Comparison of ENCODE assay signal across 32 cellular contexts in genomic region chr16:3518292-3518982, GRCh38. TPM values are rescaled to one million over a fixed set of nuclear protein-coding genes. Genes with fewer than 3 reads are reported as not detected.
"Had no signal": no experiment of that assay in that cellular context is flagged by ENCODE, and none has a peak within 500 bp of the region (broad histone marks: within the 10 kb centered on the region; RNA-seq: fewer than 3 reads in every experiment).

No MANE protein-coding gene starts in this region.

- H3K4me3 Mint-ChIP-seq: central memory CD8-positive, alpha-beta T cell; dendritic cell treated with granulocyte-macrophage colony-stimulating factor and Interleukin-4, amounts not matched to agents 40 ng/mL and 50 ng/mL, for 4 days; endodermal cell; stimulated activated memory B cell treated with anti-CD40 and anti-IgM and Interleukin-4, amounts not matched to agents 10 μg/mL and 1 μg/mL and 100 μg/mL, for 72 hours had no signal

- H3K9me3 ChIP-seq: esophagus muscularis mucosa, heart right ventricle, left ventricle myocardium inferior, mucosa of descending colon, ovary, prostate gland, sigmoid colon, stomach, thyroid gland, upper lobe of left lung, vagina had no signal

- H3K9me3 Mint-ChIP-seq: central memory CD8-positive, alpha-beta T cell; dendritic cell treated with granulocyte-macrophage colony-stimulating factor and Interleukin-4, amounts not matched to agents 40 ng/mL and 50 ng/mL, for 4 days; endodermal cell; stimulated activated memory B cell treated with anti-CD40 and anti-IgM and Interleukin-4, amounts not matched to agents 10 μg/mL and 1 μg/mL and 100 μg/mL, for 72 hours had no signal

- H3K4me1 Mint-ChIP-seq: endodermal cell; stimulated activated memory B cell treated with anti-CD40 and anti-IgM and Interleukin-4, amounts not matched to agents 10 μg/mL and 1 μg/mL and 100 μg/mL, for 72 hours had no signal

- H3K27ac ChIP-seq: esophagus muscularis mucosa, heart right ventricle, left ventricle myocardium inferior, ovary, prostate gland, thyroid gland, upper lobe of left lung, vagina had no signal

- H3K27ac Mint-ChIP-seq: dendritic cell treated with granulocyte-macrophage colony-stimulating factor and Interleukin-4, amounts not matched to agents 40 ng/mL and 50 ng/mL, for 4 days; stimulated activated memory B cell treated with anti-CD40 and anti-IgM and Interleukin-4, amounts not matched to agents 10 μg/mL and 1 μg/mL and 100 μg/mL, for 72 hours had no signal

- H3K36me3 ChIP-seq: ovary had no signal

- H3K4me3 ChIP-seq: esophagus muscularis mucosa, heart right ventricle, left ventricle myocardium inferior, lung, mucosa of descending colon, ovary, prostate gland, sigmoid colon, stomach, thyroid gland, upper lobe of left lung, vagina had no signal

- H3K27me3 Mint-ChIP-seq: central memory CD8-positive, alpha-beta T cell; dendritic cell treated with granulocyte-macrophage colony-stimulating factor and Interleukin-4, amounts not matched to agents 40 ng/mL and 50 ng/mL, for 4 days; stimulated activated memory B cell treated with anti-CD40 and anti-IgM and Interleukin-4, amounts not matched to agents 10 μg/mL and 1 μg/mL and 100 μg/mL, for 72 hours had no signal

- H3K27me3 ChIP-seq: esophagus muscularis mucosa, heart right ventricle, ovary, sigmoid colon, stomach, thyroid gland, upper lobe of left lung, vagina had no signal

- H3K4me1 ChIP-seq: heart right ventricle, left ventricle myocardium inferior, prostate gland, stomach, thyroid gland, upper lobe of left lung, vagina had no signal

- ATAC-seq: heart right ventricle; mucosa of descending colon; stimulated activated memory B cell treated with anti-CD40 and anti-IgM and Interleukin-4, amounts not matched to agents 10 μg/mL and 1 μg/mL and 100 μg/mL, for 72 hours had no signal

- DNase-seq: activated CD4-positive, alpha-beta T cell treated with anti-CD3 and anti-CD28 coated beads for 4 hours; activated CD4-positive, alpha-beta T cell treated with anti-CD3 and anti-CD28 coated beads, Interleukin-2, amount 50 U/mL, for 48 hours; activated CD4-positive, CD25-positive, alpha-beta regulatory T cell; activated CD8-positive, alpha-beta memory T cell treated with anti-CD3 and anti-CD28 coated beads for 24 hours; activated gamma-delta T cell treated with Interleukin-2 at 50 U/mL for 16 hours; activated naive CD4-positive, alpha-beta T cell treated with anti-CD3 and anti-CD28 coated beads, Interleukin-2, amount 50 U/mL, for 16 hours; amygdala; endodermal cell; foreskin melanocyte; heart right ventricle; left ventricle myocardium inferior; mesendoderm; mucosa of descending colon; ovary; retina; small intestine; stimulated activated CD4-positive, alpha-beta T cell treated with anti-CD3 and anti-CD28 coated beads, Interleukin-4, amount 100 ng/mL, for 24 hours; thyroid gland; upper lobe of left lung had no signal

RNA-seq across cellular contexts. Expression of gene C16orf90, which starts 23.1 kb away (rescaled TPM):
- total RNA-seq: bronchial epithelial cell; endodermal cell; esophagus muscularis mucosa; glomerular endothelial cell; heart right ventricle; left ventricle myocardium inferior; lung; mucosa of descending colon; myocyte; ovary; sigmoid colon; stomach; T-helper 1 cell treated with Interleukin-12 subunit alpha and Interleukin-12 subunit beta and Interleukin-4 antibody, amounts not matched to agents 30 ng/mL and 1 ng/mL, for 36 hours; thyroid gland; upper lobe of left lung; vagina had no signal

RNA-seq across cellular contexts. Expression of gene NLRC3, which starts 58.8 kb away (rescaled TPM):
- total RNA-seq: bronchial epithelial cell, myocyte had no signal
